Comparison of ENCODE assay signal across 1 cellular context in the genomic region with DNA sequence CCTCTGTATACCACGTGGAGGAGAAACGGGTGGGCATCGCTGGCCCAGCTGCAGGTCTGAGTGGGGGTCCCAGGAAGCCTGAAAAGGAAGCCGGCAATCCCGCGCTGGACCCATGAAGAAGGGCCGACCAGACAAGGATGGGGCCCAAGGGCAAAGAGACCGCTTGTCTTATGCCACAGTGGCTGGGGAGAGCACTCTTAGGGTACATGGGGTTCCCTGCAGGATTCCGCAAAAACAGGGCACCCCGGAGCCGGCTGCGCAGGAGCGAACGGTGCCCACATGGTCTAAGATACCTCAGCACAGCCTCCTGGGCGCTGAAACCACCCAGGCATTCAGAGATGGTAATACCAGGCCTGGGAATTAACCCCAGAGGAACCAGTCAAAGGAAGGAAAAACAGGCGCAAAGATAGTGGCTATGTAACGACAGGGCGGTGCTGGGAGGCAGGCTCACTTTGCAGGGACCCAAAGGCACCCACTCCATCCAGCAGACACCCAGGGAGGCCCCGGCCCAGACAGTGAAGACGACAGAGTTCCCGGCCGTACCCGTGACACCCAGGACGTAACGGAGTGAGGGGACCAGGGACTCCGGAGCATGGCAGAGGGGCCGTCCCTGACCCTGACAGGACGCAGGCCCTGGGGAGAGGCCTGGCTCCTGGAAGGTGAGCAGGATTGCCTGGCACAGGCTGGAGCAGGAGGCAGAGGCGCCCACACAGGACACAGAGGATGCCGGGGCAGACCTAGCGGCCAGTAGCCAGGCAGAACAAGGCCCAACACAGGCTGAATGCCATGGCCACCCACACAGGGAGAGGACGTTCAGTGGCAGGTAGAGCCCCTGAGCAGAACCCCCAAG.
TF ChIP-seq lines count a peak whose summit lies in the region.

No MANE protein-coding gene starts in this region.

TF ChIP-seq in HEK293, 187 proteins besides CTCF, POLR2A, EP300 and RAD21 (continued from another document):
- TF ChIP-seq, protein P1, sequence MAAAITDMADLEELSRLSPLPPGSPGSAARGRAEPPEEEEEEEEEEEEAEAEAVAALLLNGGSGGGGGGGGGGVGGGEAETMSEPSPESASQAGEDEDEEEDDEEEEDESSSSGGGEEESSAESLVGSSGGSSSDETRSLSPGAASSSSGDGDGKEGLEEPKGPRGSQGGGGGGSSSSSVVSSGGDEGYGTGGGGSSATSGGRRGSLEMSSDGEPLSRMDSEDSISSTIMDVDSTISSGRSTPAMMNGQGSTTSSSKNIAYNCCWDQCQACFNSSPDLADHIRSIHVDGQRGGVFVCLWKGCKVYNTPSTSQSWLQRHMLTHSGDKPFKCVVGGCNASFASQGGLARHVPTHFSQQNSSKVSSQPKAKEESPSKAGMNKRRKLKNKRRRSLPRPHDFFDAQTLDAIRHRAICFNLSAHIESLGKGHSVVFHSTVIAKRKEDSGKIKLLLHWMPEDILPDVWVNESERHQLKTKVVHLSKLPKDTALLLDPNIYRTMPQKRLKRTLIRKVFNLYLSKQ (tag by site-specific recombination; IDR thresholded peaks at IDR 0.05; ENCODE audit: borderline replicate concordance) = no peak
